10 cellular contexts compared by ENCODE assay signal in the genomic region with DNA sequence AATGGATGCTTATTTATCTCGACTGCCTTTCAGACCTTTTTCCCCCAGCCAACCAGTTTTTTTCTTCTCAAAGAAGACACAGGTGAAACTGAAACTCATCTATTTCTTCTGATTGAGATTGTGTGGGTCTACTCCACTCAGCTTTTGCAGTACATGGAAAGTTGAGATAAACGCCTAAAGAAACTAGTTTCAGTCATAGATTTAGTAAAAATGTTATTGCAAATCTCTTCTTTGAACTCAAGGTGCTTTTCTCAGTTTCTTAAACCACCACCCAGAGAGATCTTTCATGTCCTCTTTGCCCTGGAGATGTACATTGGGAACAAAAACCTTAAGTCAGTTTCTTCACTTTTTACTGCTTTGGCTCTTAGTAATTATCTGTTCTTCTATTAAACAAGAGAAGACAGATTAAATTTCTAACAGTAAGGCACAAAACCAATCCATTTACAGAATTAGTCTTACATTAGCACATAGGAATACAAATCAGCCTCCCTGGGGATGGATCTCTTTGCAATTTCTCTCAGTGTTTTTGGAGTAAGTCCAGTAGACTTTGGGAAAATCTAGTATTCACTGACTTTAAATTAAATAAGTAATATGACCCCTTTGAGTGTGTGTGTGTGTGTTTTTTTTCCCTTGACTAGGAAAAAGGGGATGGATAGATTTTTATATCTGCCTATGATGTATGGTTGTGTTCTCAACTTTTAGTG. TPM values are rescaled to one million over a fixed set of nuclear protein-coding genes. Genes with fewer than 3 reads are reported as not detected.
DNase-seq lines count a peak whose midpoint lies in the region; ATAC-seq and TF ChIP-seq lines count a peak whose summit lies in the region.
"Had no signal": no experiment of that assay in that cellular context is flagged by ENCODE, and none has a peak within 500 bp of the region (broad histone marks: within the 10 kb centered on the region; RNA-seq: fewer than 3 reads in every experiment).

No MANE protein-coding gene starts in this region.

- intact Hi-C loops in heart left ventricle (cut with DNase I) = no loop called here

- H3K4me3 ChIP-seq in AG04449 (ENCODE audit: low read depth, low read length) (no peak overlapping the region), suprapubic skin (no peak overlapping the region), heart left ventricle (no peak overlapping the region)

- WGBS in suprapubic skin = 85% methylated on average over 2 of the region's 2 CpGs
- WGBS in heart left ventricle, 4 donors = 83 to 89% (median 87%) methylated on average over 2 of the region's 2 CpGs

- no peak for TF ChIP-seq EP300 in suprapubic skin (IDR thresholded peaks at IDR 0.05)

- TF ChIP-seq POLR2A in suprapubic skin (IDR thresholded peaks at IDR 0.05) (no peak), heart left ventricle (IDR thresholded peaks at IDR 0.05) (no peak)

- POLR2A ChIA-PET in AG04449 (lab: Yijun Ruan, JAX) = no interaction called here

- H3K27me3 ChIP-seq in suprapubic skin (no peaks in the 10 kb centered on the region), heart left ventricle (no peaks in the 10 kb centered on the region)

- CTCF ChIA-PET in AG04449 (lab: Yijun Ruan, JAX) = no interaction called here

- ATAC-seq in GM19025 (IDR thresholded peaks at IDR 0.05; ENCODE audit: low read depth, unreplicated experiment) (peak; percentile 49), HG02938 (IDR thresholded peaks at IDR 0.05; ENCODE audit: unreplicated experiment) (peak; percentile 64), heart left ventricle (no peak)

- H3K36me3 ChIP-seq in suprapubic skin (no peaks in the 10 kb centered on the region), heart left ventricle (peaks cover 0 to 10% (median 0%) of the 10 kb centered on the region in 9 donors)

- TF ChIP-seq CTCF in AG04449 (IDR thresholded peaks at IDR 0.05; ENCODE audit: insufficient read depth, low read length, missing control alignments) (no peak), suprapubic skin (IDR thresholded peaks at IDR 0.05) (no peak), heart left ventricle (IDR thresholded peaks at IDR 0.05) (no peak)

- H3K27ac ChIP-seq in suprapubic skin (no peak overlapping the region), heart left ventricle (no peak overlapping the region)

- peaks cover 11% of the 10 kb centered on the region for H3K4me1 ChIP-seq in suprapubic skin
- H3K4me1 ChIP-seq in heart left ventricle = peaks cover 0 to 56% (median 14%) of the 10 kb centered on the region in 12 donors

- H3K9me3 ChIP-seq in suprapubic skin = no peaks in the 10 kb centered on the region
- H3K9me3 ChIP-seq in heart left ventricle = no peaks in the 10 kb centered on the region

- DNase-seq in AG04449 (ENCODE audit: low read depth, low spot score) (peak; percentile 10), RPMI8226 (peak; percentile 22), germinal center (ENCODE audit: low spot score) (no peak), suprapubic skin (ENCODE audit: low spot score in 2 of 2) (no peak), heart left ventricle (no peak)
- no peak for DNase-seq in activated effector memory CD4-positive, alpha-beta T cell treated with Interleukin-2 at 50 U/mL for 16 hours
- DNase-seq: HFFc6; stimulated activated CD4-positive, alpha-beta T cell treated with anti-CD3 and anti-CD28 coated beads, Interleukin-2, amount 100 ng/mL, for 48 hours had no signal

RNA-seq across cellular contexts. Expression of gene FBXW8, which starts 11.6 kb away (rescaled TPM):
- total RNA-seq in suprapubic skin = 10 to 100 TPM in 2 of 4 donors, 1 to 10 TPM in 2; 9.1 to 19.0 (median 13.5) TPM
- 1 to 10 TPM; 5.4 to 9.7 (median 7.1) TPM for total RNA-seq in heart left ventricle
- polyA plus RNA-seq in heart left ventricle = 1 to 10 TPM; 2.4 to 5.2 TPM

RNA-seq across cellular contexts. Expression of gene HRK, which starts 41.1 kb away (rescaled TPM):
- total RNA-seq in suprapubic skin (not detected), heart left ventricle (1 to 10 TPM in 1 of 9 donors, under 1 TPM in 6, not detected in 2; 0.12 to 1.3 (median 0.19) TPM)
- polyA plus RNA-seq in heart left ventricle = under 1 TPM; 0.03 to 0.19 TPM
- total RNA-seq: HFFc6 had no signal

Comparison
In these comparisons a context has a peak if more than half of its experiments do, and no peak if none do; other contexts are left out.
1. DNase-seq: peak in AG04449 (single experiment) and RPMI8226 (single experiment); none in germinal center (single experiment), activated effector memory CD4-positive, alpha-beta T cell treated with Interleukin-2 at 50 U/mL for 16 hours (single experiment), suprapubic skin (0 of 2) and heart left ventricle (0 of 5).
2. ATAC-seq: peak in GM19025 (single experiment) and HG02938 (single experiment); none in heart left ventricle (0 of 4).